In genomic region chr15:91853968-91854943, GRCh38 we compare ENCODE assay signal across 8 cellular contexts. TPM values are rescaled to one million over a fixed set of nuclear protein-coding genes. Genes with fewer than 3 reads are reported as not detected.
DNase-seq lines count a peak whose midpoint lies in the region; ATAC-seq, FAIRE-seq and TF ChIP-seq lines count a peak whose summit lies in the region.

No MANE protein-coding gene starts in this region.

- intact Hi-C loops in OCI-LY7 (cut with micrococcal nuclease; ENCODE audit: unreplicated experiment), result loop anchor here (1.0 to 10.0 kb wide), 5 partner anchors 121 to 1053 kb away; no protein-coding TSS in a partner anchor

- H3K4me1 Mint-ChIP-seq in GM23338 (peaks cover 39% of the 10 kb centered on the region), neural crest cell (peaks cover 14% of the 10 kb centered on the region)

- H2AFZ ChIP-seq in GM23338 (peak overlapping the region; percentile 79), OCI-LY7 (ENCODE audit: low read length) (peak overlapping the region; percentile 24; the same call in 1 of the 2 replicates)

- peak; percentile 36 for ATAC-seq in GM23338
- ATAC-seq in gastroesophageal sphincter, result peak; percentile 37
- no peak for ATAC-seq in HG02571 (IDR thresholded peaks at IDR 0.05; ENCODE audit: unreplicated experiment)
- no peak for ATAC-seq in GM21367 (IDR thresholded peaks at IDR 0.05; ENCODE audit: unreplicated experiment)

- H3K4me3 Mint-ChIP-seq in GM23338 (peak overlapping the region; percentile 79), neural crest cell (peak overlapping the region; percentile 91)

- H3K4me1 ChIP-seq in GM23338 (ENCODE audit: insufficient read depth), result peaks cover 36% of the 10 kb centered on the region
- peaks cover 48% of the 10 kb centered on the region for H3K4me1 ChIP-seq in OCI-LY7 (ENCODE audit: insufficient read depth, low read length, poor library complexity, severe bottlenecking)
- H3K4me1 ChIP-seq in gastroesophageal sphincter, result peaks cover 6 to 57% (median 20%) of the 10 kb centered on the region in 3 donors

- peaks cover 7% of the 10 kb centered on the region for H4K20me1 ChIP-seq in GM23338 (replicated peaks; ENCODE audit: insufficient read depth)
- H4K20me1 ChIP-seq in OCI-LY7 (ENCODE audit: insufficient read depth, low read length), result peaks cover 14% of the 10 kb centered on the region; the same call in 1 of the 2 replicates

- TF ChIP-seq CTCF in GM23338 (conservative IDR thresholded peaks at IDR 0.05; ENCODE audit: low read depth in 2 of 2) (0 out of 4 replicates have a peak, but pooled peaks of 1 of the 2 experiments have one; percentile 8), OCI-LY7 (conservative IDR thresholded peaks at IDR 0.05; ENCODE audit: low read length) (0 out of 2 replicates have a peak, but pooled peaks have one; percentile 15), gastroesophageal sphincter (IDR thresholded peaks at IDR 0.05) (peak in 3 of 4 experiments; percentile 35 to 44 (median 38)), neural crest cell (conservative IDR thresholded peaks at IDR 0.05) (peak; percentile 33)

- peak; percentile 60 for DNase-seq in GM23338 (ENCODE audit: low spot score)
- DNase-seq in OCI-LY7 (ENCODE audit: low spot score), result peak; percentile 80
- peak; percentile 36 for DNase-seq in activated gamma-delta T cell treated with Interleukin-2 at 50 U/mL for 16 hours
- peak; percentile 35 for DNase-seq in neural crest cell (ENCODE audit: low read depth, low spot score)
- peak; percentile 57 for DNase-seq in urothelium cell line (ENCODE audit: low spot score)

- H3K79me2 ChIP-seq in GM23338 (replicated peaks; ENCODE audit: insufficient read depth) (peaks cover 34% of the 10 kb centered on the region), OCI-LY7 (ENCODE audit: insufficient read depth, low read depth, low read length) (peaks cover 53% of the 10 kb centered on the region)

- no peak for TF ChIP-seq POLR2A in gastroesophageal sphincter (IDR thresholded peaks at IDR 0.05)

- H3K36me3 ChIP-seq in GM23338 (ENCODE audit: insufficient read depth) (no peaks in the 10 kb centered on the region), OCI-LY7 (ENCODE audit: insufficient read depth, low read length) (peaks cover 10% of the 10 kb centered on the region; the same call in 1 of the 2 replicates), gastroesophageal sphincter (no peaks in the 10 kb centered on the region)

- BruUV-seq in OCI-LY7 (replicated peaks; lab: Mats Ljungman, UMichigan), result no TSS peak

- TF ChIP-seq EP300 in gastroesophageal sphincter (IDR thresholded peaks at IDR 0.05), result no peak

- H3K9me3 ChIP-seq in OCI-LY7 (ENCODE audit: low read length) (no peaks in the 10 kb centered on the region), gastroesophageal sphincter (no peaks in the 10 kb centered on the region)

- CTCF ChIA-PET in OCI-LY7 (lab: Charles Lee; ENCODE audit: unreplicated experiment), result interaction anchor here (0.6 to 0.8 kb wide), 2 partner anchors 9 to 27 kb away, joined by 8 to 10 read pairs; no protein-coding TSS in a partner anchor

- H3K27ac Mint-ChIP-seq in GM23338, result no peak overlapping the region
- H3K27ac Mint-ChIP-seq in neural crest cell (ENCODE audit: unreplicated experiment), result no peak overlapping the region

- H3K36me3 Mint-ChIP-seq in GM23338 (ENCODE audit: low read depth) (no peaks in the 10 kb centered on the region), neural crest cell (ENCODE audit: low read depth) (no peaks in the 10 kb centered on the region)

- POLR2A ChIA-PET in OCI-LY7 (lab: Charles Lee), result interaction anchor here (0.6 to 1.9 kb wide), 7 partner anchors 9 to 1008 kb away, joined by 3 to 10 read pairs (median 4); no protein-coding TSS in a partner anchor

- peak overlapping the region; percentile 88 for H3K4me2 ChIP-seq in GM23338
- peak overlapping the region; percentile 98 for H3K4me2 ChIP-seq in OCI-LY7 (ENCODE audit: low read length)

- no peak overlapping the region for H3K27ac ChIP-seq in GM23338 (ENCODE audit: low read depth)
- H3K27ac ChIP-seq in OCI-LY7 (ENCODE audit: low read depth, low read length, poor library complexity, severe bottlenecking), result peak overlapping the region; percentile 95
- peak overlapping the region; percentile 70 to 95 (median 94) for H3K27ac ChIP-seq in gastroesophageal sphincter

- H3F3A ChIP-seq in GM23338 (replicated peaks; ENCODE audit: low read depth), result 0 out of 2 replicates have a peak, but pooled peaks cover 13% of the 10 kb centered on the region

- H3K9me3 Mint-ChIP-seq in GM23338 (no peaks in the 10 kb centered on the region), neural crest cell (no peaks in the 10 kb centered on the region)

- H3K4me3 ChIP-seq in GM23338 (peak overlapping the region; percentile 78), OCI-LY7 (ENCODE audit: low read depth, low read length, poor library complexity, severe bottlenecking) (peak overlapping the region; percentile 84), gastroesophageal sphincter (peak overlapping the region; percentile 79)

- H3K9me2 ChIP-seq in GM23338 (ENCODE audit: insufficient read depth) (no peaks in the 10 kb centered on the region), OCI-LY7 (ENCODE audit: insufficient read depth, low read length) (no peaks in the 10 kb centered on the region)

- H3K27me3 Mint-ChIP-seq in GM23338 (ENCODE audit: insufficient read depth, low read depth, poor library complexity), result peaks cover 16% of the 10 kb centered on the region
- peaks cover 36% of the 10 kb centered on the region for H3K27me3 Mint-ChIP-seq in neural crest cell (ENCODE audit: low read depth)

- H3K27me3 ChIP-seq in GM23338 (ENCODE audit: insufficient read depth) (peaks cover 17% of the 10 kb centered on the region), gastroesophageal sphincter (no peaks in the 10 kb centered on the region)

- 7 to 26% methylated on average over 9 to 13 of the region's 66 CpGs for WGBS in gastroesophageal sphincter (ENCODE audit: low coverage in 1 of 2), 2 donors

- no peak for FAIRE-seq in urothelium cell line (lab: Jason Lieb, UNC)

TF ChIP-seq in GM23338, 12 proteins besides CTCF, POLR2A, EP300 and RAD21 (continues in another document):
- TF ChIP-seq ETS1 (IDR thresholded peaks at IDR 0.05) (no peak), EZH2phosphoT487 (IDR thresholded peaks at IDR 0.05; ENCODE audit: unreplicated experiment) (no peak), EZH2 (IDR thresholded peaks at IDR 0.05; ENCODE audit: low read depth, unreplicated experiment) (no peak), NANOG (IDR thresholded peaks at IDR 0.05; ENCODE audit: borderline replicate concordance) (no peak), ZNF114 (CRISPR knock-in tag; IDR thresholded peaks at IDR 0.05) (no peak)

RNA-seq across cellular contexts. Expression of gene SLCO3A1, which starts 0.7 kb away (rescaled TPM):
- 9.4 and 11.5 TPM in 2 replicates for total RNA-seq in GM23338 (2014; rRNA removed; shearing (Covaris generic))
- 7.3 and 10.7 TPM in 2 replicates for polyA plus RNA-seq in GM23338 (2016; fragmentation: Nextera tagmentation; extraction: Ambion mirVana)
- total RNA-seq in OCI-LY7 (2014; rRNA removed; shearing (Covaris generic)), result 7.6 and 8.5 TPM in 2 replicates
- total RNA-seq in OCI-LY7 (2022) (40.0 and 47.3 TPM in 2 replicates), gastroesophageal sphincter (10 to 100 TPM; 10.1 to 14.4 (median 12.1) TPM), neural crest cell (6.1 and 6.3 TPM in 2 replicates)

Comparison
In these comparisons a context has a peak if more than half of its experiments do, and no peak if none do; other contexts are left out.
1. ATAC-seq: peak in GM23338 (single experiment) and gastroesophageal sphincter (single experiment); none in HG02571 (single experiment) and GM21367 (single experiment).
2. Peak in every context shown above with its lines, with median percentiles within 50 percentile points of each other: DNase-seq and H3K4me3 ChIP-seq.